14 cellular contexts compared by ENCODE assay signal in the genomic region with DNA sequence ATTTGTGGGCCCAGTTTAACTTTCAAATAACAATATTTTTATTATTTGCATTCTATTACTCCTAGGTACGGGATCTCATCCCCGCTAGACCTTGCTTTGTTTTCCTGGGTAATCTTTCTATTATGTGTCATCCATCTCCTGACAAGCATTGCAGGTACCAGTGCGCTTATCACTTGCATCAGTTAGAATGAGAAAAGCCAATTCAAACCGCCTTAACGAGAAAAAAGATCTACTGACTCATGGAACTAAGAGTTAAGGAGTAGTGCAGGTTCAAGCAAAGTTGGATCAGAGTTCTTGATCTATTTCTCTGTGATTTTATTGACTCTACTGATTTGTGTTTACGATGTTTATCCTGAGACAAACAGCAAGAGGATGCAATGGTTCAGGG.
A peak's percentile ranks its signal among the peaks of the same experiment; 100 is the strongest.
DNase-seq lines count a peak whose midpoint lies in the region; ATAC-seq, FAIRE-seq and TF ChIP-seq lines count a peak whose summit lies in the region.
"Had no signal": no experiment of that assay in that cellular context is flagged by ENCODE, and none has a peak within 500 bp of the region (broad histone marks: within the 10 kb centered on the region; RNA-seq: fewer than 3 reads in every experiment).

No MANE protein-coding gene starts in this region.

- no peak for FAIRE-seq in GM12891 (lab: Jason Lieb, UNC)
- FAIRE-seq: HTR-8/SVneo had no signal

- peaks cover 70% of the 10 kb centered on the region for H3K4me1 Mint-ChIP-seq in stimulated activated naive CD8-positive, alpha-beta T cell treated with anti-CD3 and anti-CD28 coated beads, Interleukin-15, amount 100 ng/mL, for 72 hours

- H3K27ac Mint-ChIP-seq in stimulated activated naive CD8-positive, alpha-beta T cell treated with anti-CD3 and anti-CD28 coated beads, Interleukin-15, amount 100 ng/mL, for 72 hours = peak overlapping the region; percentile 63 to 96

- peaks cover 6 to 9% of the 10 kb centered on the region in 2 donors for H3K9me3 Mint-ChIP-seq in stimulated activated naive CD8-positive, alpha-beta T cell treated with anti-CD3 and anti-CD28 coated beads, Interleukin-15, amount 100 ng/mL, for 72 hours

- H3K4me3 Mint-ChIP-seq in stimulated activated naive CD8-positive, alpha-beta T cell treated with anti-CD3 and anti-CD28 coated beads, Interleukin-15, amount 100 ng/mL, for 72 hours = peak overlapping the region; percentile 75 to 78

- ATAC-seq in activated CD4-positive, CD25-positive, alpha-beta regulatory T cell treated with anti-CD3 and anti-CD28 coated beads, Interleukin-2, amount 50 U/mL, for 24 hours = peak; percentile 63 to 71
- ATAC-seq in stimulated activated naive CD8-positive, alpha-beta T cell treated with anti-CD3 and anti-CD28 coated beads, Interleukin-15, amount 100 ng/mL, for 72 hours = peak; percentile 62

- TF ChIP-seq POLR2A in GM12891 (IDR thresholded peaks at IDR 0.05; ENCODE audit: low read depth, low read length) = no peak

- H3K27me3 Mint-ChIP-seq in stimulated activated naive CD8-positive, alpha-beta T cell treated with anti-CD3 and anti-CD28 coated beads, Interleukin-15, amount 100 ng/mL, for 72 hours = no peaks in the 10 kb centered on the region

- DNase-seq in activated CD4-positive, CD25-positive, alpha-beta regulatory T cell (lab: John Stamatoyannopoulos, UW) = no peak
- peak; percentile 8 for DNase-seq in stimulated activated naive CD4-positive, alpha-beta T cell treated with Interleukin-2 at 50 U/mL for 16 hours (lab: John Stamatoyannopoulos, UW)
- no peak for DNase-seq in stimulated activated naive CD4-positive, alpha-beta T cell (lab: John Stamatoyannopoulos, UW)
- peak; percentile 24 for DNase-seq in central memory CD4-positive, alpha-beta T cell
- DNase-seq in stimulated activated naive CD8-positive, alpha-beta T cell treated with anti-CD3 and anti-CD28 coated beads, Interleukin-15, amount 100 ng/mL, for 72 hours = no peak
- DNase-seq in GM12891 (ENCODE audit: insufficient read length, low spot score) (no peak), pons (ENCODE audit: low spot score) (no peak)
- DNase-seq: COR-L47, DMS79, NCI-H187, retina, upper lobe of left lung had no signal

TF ChIP-seq in GM12891, 5 proteins besides CTCF, POLR2A, EP300 and RAD21:
- TF ChIP-seq SPI1 (IDR thresholded peaks at IDR 0.05; ENCODE audit: low read depth, low read length) = no peak
- TF ChIP-seq POLR2AphosphoS5 (IDR thresholded peaks at IDR 0.05; ENCODE audit: low read depth, low read length) = no peak
- no peak for TF ChIP-seq PAX5 (IDR thresholded peaks at IDR 0.05; ENCODE audit: insufficient read depth, low read length, severe bottlenecking)

Comparison
In these comparisons a context has a peak if more than half of its experiments do, and no peak if none do; other contexts are left out.
1. DNase-seq: peak in stimulated activated naive CD4-positive, alpha-beta T cell treated with Interleukin-2 at 50 U/mL for 16 hours (single experiment) and central memory CD4-positive, alpha-beta T cell (single experiment); none in activated CD4-positive, CD25-positive, alpha-beta regulatory T cell (0 of 4), stimulated activated naive CD4-positive, alpha-beta T cell (0 of 6), stimulated activated naive CD8-positive, alpha-beta T cell treated with anti-CD3 and anti-CD28 coated beads, Interleukin-15, amount 100 ng/mL, for 72 hours (0 of 2), GM12891 (single experiment) and pons (single experiment).